ENCODE assay signal across 18 cellular contexts in the genomic region with DNA sequence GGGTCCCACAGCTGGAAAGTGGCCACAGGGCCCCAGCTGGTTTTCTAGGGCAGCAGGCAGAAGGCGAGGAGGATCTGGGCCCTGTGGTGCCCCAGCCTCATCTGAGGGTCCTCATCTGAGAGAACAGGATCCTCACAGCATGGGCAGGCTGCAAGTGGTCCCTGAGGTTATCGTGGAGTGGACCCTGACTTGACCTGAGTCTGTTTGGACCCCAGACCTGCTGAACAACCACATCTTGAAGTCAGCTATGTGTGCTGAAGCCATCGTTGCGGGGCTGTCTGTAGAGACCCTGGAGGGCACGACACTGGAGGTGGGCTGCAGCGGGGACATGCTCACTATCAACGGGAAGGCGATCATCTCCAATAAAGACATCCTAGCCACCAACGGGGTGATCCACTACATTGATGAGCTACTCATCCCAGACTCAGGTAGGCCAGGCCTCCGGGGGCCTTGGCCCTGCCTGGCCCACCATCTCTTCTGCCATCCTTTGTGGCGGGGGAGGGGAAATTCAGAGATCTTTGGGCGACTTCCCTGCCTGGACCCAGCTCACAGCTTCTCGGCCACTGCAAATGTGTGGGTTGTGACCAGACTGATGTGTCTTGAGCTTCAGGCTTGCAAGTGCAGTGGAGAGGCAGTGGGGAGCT. TPM values are rescaled to one million over a fixed set of nuclear protein-coding genes. Genes with fewer than 3 reads are reported as not detected.
DNase-seq lines count a peak whose midpoint lies in the region; ATAC-seq and TF ChIP-seq lines count a peak whose summit lies in the region.
"Had no signal": no experiment of that assay in that cellular context is flagged by ENCODE, and none has a peak within 500 bp of the region (broad histone marks: within the 10 kb centered on the region; RNA-seq: fewer than 3 reads in every experiment).

No MANE protein-coding gene starts in this region.

- H3K27me3 Mint-ChIP-seq in mesothelial cell of epicardium (ENCODE audit: low read depth) (no peaks in the 10 kb centered on the region), type B pancreatic cell (peaks cover 20% of the 10 kb centered on the region)

- BruUV-seq in PC-9 (replicated peaks; lab: Mats Ljungman, UMichigan), result no TSS peak
- no TSS peak for BruUV-seq in mammary epithelial cell (replicated peaks; lab: Mats Ljungman, UMichigan)

- H4K20me1 ChIP-seq in PC-9 (ENCODE audit: insufficient read depth) (no peaks in the 10 kb centered on the region), mammary epithelial cell (ENCODE audit: insufficient read depth, low read length) (no peaks in the 10 kb centered on the region)

- no peaks in the 10 kb centered on the region for H3K27me3 ChIP-seq in PC-9 (ENCODE audit: insufficient read depth, low read depth)
- H3K27me3 ChIP-seq in mammary epithelial cell (ENCODE audit: insufficient read depth, low read length), result no peaks in the 10 kb centered on the region
- H3K27me3 ChIP-seq: body of pancreas had no signal

- dilution Hi-C loops in mammary epithelial cell (cut with HindIII; ENCODE audit: low sequenced_read_pairs), result no loop called here

- no peak for TF ChIP-seq POLR2A in GM18505 (IDR thresholded peaks at IDR 0.05; ENCODE audit: borderline replicate concordance, extremely low read depth, insufficient read depth, insufficient read length)

- H3K9me3 ChIP-seq in PC-9 (ENCODE audit: insufficient read depth, low read depth), result no peaks in the 10 kb centered on the region
- no peaks in the 10 kb centered on the region for H3K9me3 ChIP-seq in mammary epithelial cell (replicated peaks; ENCODE audit: insufficient read depth, low read length)
- H3K9me3 ChIP-seq: body of pancreas had no signal

- 100% methylated on average over 13 of the region's 13 CpGs for WGBS in mammary epithelial cell (ENCODE audit: low coverage, missing lambda C conversion rate)

- H3K4me2 ChIP-seq in PC-9 (peak overlapping the region; percentile 48), mammary epithelial cell (ENCODE audit: insufficient read depth, low read depth, low read length) (no peak overlapping the region)

- peak overlapping the region; percentile 59 for H3K27ac Mint-ChIP-seq in mesothelial cell of epicardium
- no peak overlapping the region for H3K27ac Mint-ChIP-seq in type B pancreatic cell
- H3K27ac Mint-ChIP-seq: activated naive CD4-positive, alpha-beta T cell treated with anti-CD3 and anti-CD28 coated beads, Interleukin-2, amount 10 ng/mL, durations not matched to agents 7 days and 5 days had no signal

- TF ChIP-seq CTCF in PC-9 (conservative IDR thresholded peaks at IDR 0.05) (no peak), mammary epithelial cell (conservative IDR thresholded peaks at IDR 0.05 in 1 of 2, IDR thresholded peaks at IDR 0.05 in 1 of 2; ENCODE audit: extremely low read depth in 1 of 2, insufficient read depth in 1 of 2, low read depth in 1 of 2, low read length in 2 of 2) (no peak), mesothelial cell of epicardium (IDR thresholded peaks at IDR 0.05; ENCODE audit: unreplicated experiment) (no peak), type B pancreatic cell (conservative IDR thresholded peaks at IDR 0.05) (no peak)

- peaks cover 45% of the 10 kb centered on the region for H3K4me1 ChIP-seq in PC-9 (replicated peaks; ENCODE audit: insufficient read depth)
- H3K4me1 ChIP-seq in mammary epithelial cell (ENCODE audit: insufficient read depth, low read length), result peaks cover 33% of the 10 kb centered on the region
- H3K4me1 ChIP-seq: body of pancreas had no signal

- H3K9ac ChIP-seq in mammary epithelial cell (ENCODE audit: insufficient read depth, low read length), result peak overlapping the region; percentile 6

- CTCF ChIA-PET in PC-9 (lab: Charles Lee) (interaction anchor here (1.4 kb wide), 1 partner anchor 29 kb away, joined by 4 read pairs; no protein-coding TSS in a partner anchor), mammary epithelial cell (lab: Charles Lee; ENCODE audit: low non-redundant PET) (interaction anchor here (0.6 kb wide), 3 partner anchors 97 to 499 kb away, joined by 3 to 34 read pairs (median 7); no protein-coding TSS in a partner anchor)

- no peaks in the 10 kb centered on the region for H3K9me2 ChIP-seq in PC-9 (ENCODE audit: insufficient read depth)

- H3F3A ChIP-seq in PC-9 (ENCODE audit: insufficient read depth, low read depth), result peaks cover 29% of the 10 kb centered on the region; the same call in 1 of the 2 replicates

- H3K9me3 Mint-ChIP-seq in mesothelial cell of epicardium (no peaks in the 10 kb centered on the region), type B pancreatic cell (peaks cover 7% of the 10 kb centered on the region)
- H3K9me3 Mint-ChIP-seq: activated naive CD4-positive, alpha-beta T cell treated with anti-CD3 and anti-CD28 coated beads, Interleukin-2, amount 10 ng/mL, durations not matched to agents 7 days and 5 days; neural crest cell had no signal

- in situ Hi-C loops in mammary epithelial cell (cut with MboI; ENCODE audit: low sequenced_read_pairs in 2 of 2), result loop anchor here in 1 of 2 donors (5.0 kb wide), 1 partner anchor 101 kb away; a partner anchor contains a TSS

- H3K4me3 Mint-ChIP-seq in mesothelial cell of epicardium (no peak overlapping the region), type B pancreatic cell (peak overlapping the region; percentile 9)
- H3K4me3 Mint-ChIP-seq: activated naive CD4-positive, alpha-beta T cell treated with anti-CD3 and anti-CD28 coated beads, Interleukin-2, amount 10 ng/mL, durations not matched to agents 7 days and 5 days; neural crest cell had no signal

- no peak for DNase-seq in PC-9
- DNase-seq in mammary epithelial cell, result no peak
- no peak for DNase-seq in mesothelial cell of epicardium (ENCODE audit: low spot score in 2 of 2, unreplicated experiment in 2 of 2)
- DNase-seq in type B pancreatic cell (ENCODE audit: extremely low spot score, unreplicated experiment), result no peak
- no peak for DNase-seq in DMS114 treated with DMSO at 0.1 percent for 48 hours (lab: John Stamatoyannopoulos, UW; ENCODE audit: unreplicated experiment)
- DNase-seq: activated naive CD4-positive, alpha-beta T cell treated with anti-CD3 and anti-CD28 coated beads, Interleukin-2, amount 10 ng/mL, durations not matched to agents 7 days and 5 days; C1 segment of cervical spinal cord; DMS153; erythroblast; head of caudate nucleus; KBM-7; NCI-H774; T-helper 1 cell had no signal

- peaks cover 17% of the 10 kb centered on the region for H3K36me3 ChIP-seq in PC-9 (ENCODE audit: low read depth)
- peaks cover 31% of the 10 kb centered on the region for H3K36me3 ChIP-seq in mammary epithelial cell (ENCODE audit: insufficient read depth, low read length)

- H3K27ac ChIP-seq in PC-9 (peak overlapping the region; percentile 85), mammary epithelial cell (ENCODE audit: insufficient read depth, low read depth, low read length) (peak overlapping the region; percentile 66)
- H3K27ac ChIP-seq: body of pancreas, HL-60 had no signal

- ATAC-seq in GM18505 (IDR thresholded peaks at IDR 0.05; ENCODE audit: unreplicated experiment) (no peak), GM21367 (IDR thresholded peaks at IDR 0.05; ENCODE audit: unreplicated experiment) (no peak)

- intact Hi-C loops in PC-9 (cut with micrococcal nuclease; ENCODE audit: unreplicated experiment) (loop anchor here (1.0 to 5.0 kb wide), 4 partner anchors 24 to 76 kb away; a partner anchor contains a TSS), mammary epithelial cell (cut with micrococcal nuclease) (loop anchor here (1.0 to 2.0 kb wide), 3 partner anchors 20 to 47 kb away; no protein-coding TSS in a partner anchor)

- no peak overlapping the region for H2AFZ ChIP-seq in PC-9
- no peak overlapping the region for H2AFZ ChIP-seq in mammary epithelial cell (ENCODE audit: low read depth, low read length)

- H3K36me3 Mint-ChIP-seq in mesothelial cell of epicardium, result peaks cover 25% of the 10 kb centered on the region
- H3K36me3 Mint-ChIP-seq in type B pancreatic cell, result peaks cover 43% of the 10 kb centered on the region
- H3K36me3 Mint-ChIP-seq: activated naive CD4-positive, alpha-beta T cell treated with anti-CD3 and anti-CD28 coated beads, Interleukin-2, amount 10 ng/mL, durations not matched to agents 7 days and 5 days had no signal

- no peaks in the 10 kb centered on the region for H3K79me2 ChIP-seq in PC-9 (ENCODE audit: low read depth)
- H3K79me2 ChIP-seq in mammary epithelial cell (ENCODE audit: insufficient read depth, low read length), result no peaks in the 10 kb centered on the region

- no peak overlapping the region for H3K4me3 ChIP-seq in PC-9
- no peak overlapping the region for H3K4me3 ChIP-seq in mammary epithelial cell (replicated peaks in 1 of 3; ENCODE audit: insufficient read depth in 1 of 3, low read depth in 2 of 3, low read length in 3 of 3)
- H3K4me3 ChIP-seq: body of pancreas had no signal

- H3K4me1 Mint-ChIP-seq in mesothelial cell of epicardium (peaks cover 45% of the 10 kb centered on the region), type B pancreatic cell (ENCODE audit: unreplicated experiment) (peaks cover 53% of the 10 kb centered on the region)
- H3K4me1 Mint-ChIP-seq: activated naive CD4-positive, alpha-beta T cell treated with anti-CD3 and anti-CD28 coated beads, Interleukin-2, amount 10 ng/mL, durations not matched to agents 7 days and 5 days had no signal

- POLR2A ChIA-PET in PC-9 (lab: Charles Lee; ENCODE audit: unreplicated experiment), result interaction anchor here (0.5 to 1.0 kb wide), 3 partner anchors 24 to 29 kb away, joined by 3 to 7 read pairs (median 6); a partner anchor contains a TSS

RNA-seq across cellular contexts. Expression of a gene that starts 24.0 kb away (rescaled TPM):
- total RNA-seq in PC-9 (2021), result 430 and 437 TPM in 2 replicates
- 10 to 100 TPM; 56.0 to 77.3 TPM for total RNA-seq in mammary epithelial cell
- 264 TPM for polyA plus RNA-seq in mammary epithelial cell
- polyA minus RNA-seq in mammary epithelial cell, result 390 TPM
- 339 to 354 TPM (median 345 TPM) in 3 replicates for total RNA-seq in mesothelial cell of epicardium
- total RNA-seq in type B pancreatic cell (ENCODE audit: low replicate concordance), result 71.4 and 302 TPM in 2 replicates
